In genomic region chr17:50745631-50746030, GRCh38 we compare ENCODE assay signal across 1 cellular context.
TF ChIP-seq lines count a peak whose summit lies in the region.

No MANE protein-coding gene starts in this region.

TF ChIP-seq in IMR-90, 13 proteins besides CTCF, POLR2A, EP300 and RAD21:
- TF ChIP-seq MAFK (IDR thresholded peaks at IDR 0.05; ENCODE audit: low read depth, low read length) (no peak), CEBPB (IDR thresholded peaks at IDR 0.05; ENCODE audit: low read depth, low read length) (no peak), RFX5 (IDR thresholded peaks at IDR 0.05; ENCODE audit: low read depth, low read length) (no peak), RCOR1 (IDR thresholded peaks at IDR 0.05; ENCODE audit: insufficient replicate concordance, low read length) (no peak), CHD1 (IDR thresholded peaks at IDR 0.05; ENCODE audit: low read depth, low read length) (no peak), NFE2L2 (IDR thresholded peaks at IDR 0.05; ENCODE audit: low read depth, low read length) (no peak), MXI1 (IDR thresholded peaks at IDR 0.05; ENCODE audit: borderline replicate concordance, low read depth, low read length) (no peak), ELK1 (IDR thresholded peaks at IDR 0.05; ENCODE audit: borderline replicate concordance, low read depth, low read length) (no peak), SMC3 (IDR thresholded peaks at IDR 0.05; ENCODE audit: low read depth, low read length) (no peak), BHLHE40 (IDR thresholded peaks at IDR 0.05; ENCODE audit: low read depth, low read length) (no peak)
